9 cellular contexts compared by ENCODE assay signal in the genomic region with DNA sequence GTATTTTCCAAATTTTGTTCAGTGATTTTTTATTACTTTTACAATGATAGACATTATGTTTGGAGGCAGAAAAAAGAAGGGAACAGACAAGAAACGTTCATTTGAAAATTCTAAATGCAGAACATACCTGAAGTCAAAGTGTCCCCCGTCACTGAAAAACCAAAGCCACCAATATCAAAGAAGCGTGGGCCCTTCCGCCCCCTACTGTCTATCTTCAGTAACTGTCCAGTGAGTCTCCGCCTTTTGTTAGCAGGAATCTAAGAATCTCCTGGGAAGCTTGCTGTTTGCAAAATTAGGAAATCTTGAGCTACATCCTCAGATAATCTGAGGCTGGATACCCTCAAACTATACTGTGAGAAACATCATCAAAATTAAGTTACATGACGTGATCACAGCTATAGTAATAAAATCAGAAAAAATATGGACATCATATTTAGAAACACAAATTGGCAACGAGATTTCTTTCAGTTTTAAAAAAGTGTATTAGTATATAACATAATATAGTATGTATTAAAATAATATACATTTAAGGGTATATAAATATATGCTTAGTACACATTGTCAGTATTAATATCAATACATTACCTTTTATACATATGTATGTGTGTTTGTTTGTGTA.
DNase-seq lines count a peak whose midpoint lies in the region; ATAC-seq and TF ChIP-seq lines count a peak whose summit lies in the region.
"Had no signal": no experiment of that assay in that cellular context is flagged by ENCODE, and none has a peak within 500 bp of the region (broad histone marks: within the 10 kb centered on the region; RNA-seq: fewer than 3 reads in every experiment).

No MANE protein-coding gene starts in this region.

- H3K27ac Mint-ChIP-seq in activated naive CD8-positive, alpha-beta T cell treated with anti-CD3 and anti-CD28 coated beads for 36 hours: no peak overlapping the region

- H3K27me3 ChIP-seq in OCI-LY3 (ENCODE audit: low read depth, low read length) (no peaks in the 10 kb centered on the region), sigmoid colon (no peaks in the 10 kb centered on the region), MG63 (no peaks in the 10 kb centered on the region)
- H3K27me3 ChIP-seq: SJSA1 had no signal

- H3K36me3 ChIP-seq in OCI-LY3 (replicated peaks; ENCODE audit: low read depth, low read length) (no peaks in the 10 kb centered on the region), sigmoid colon (no peaks in the 10 kb centered on the region), MG63 (no peaks in the 10 kb centered on the region)
- H3K36me3 ChIP-seq: SJSA1 had no signal

- ATAC-seq in HG02798 (IDR thresholded peaks at IDR 0.05; ENCODE audit: poor library complexity, unreplicated experiment) (peak; percentile 49), left cardiac atrium (peak; percentile 37 to 79)

- H3K9me3 ChIP-seq in OCI-LY3 (ENCODE audit: insufficient read depth, low read length) (no peaks in the 10 kb centered on the region), sigmoid colon (no peaks in the 10 kb centered on the region), MG63 (no peaks in the 10 kb centered on the region)
- H3K9me3 ChIP-seq: SJSA1 had no signal

- H3K4me3 Mint-ChIP-seq in activated naive CD8-positive, alpha-beta T cell treated with anti-CD3 and anti-CD28 coated beads for 36 hours: no peak overlapping the region

- H3K27ac ChIP-seq in OCI-LY3 (ENCODE audit: low read length) (no peak overlapping the region), sigmoid colon (no peak overlapping the region)
- H3K27ac ChIP-seq: SJSA1 had no signal

- peak; percentile 86 for TF ChIP-seq CTCF in OCI-LY3 (IDR thresholded peaks at IDR 0.05; ENCODE audit: low read depth, low read length)
- TF ChIP-seq CTCF in sigmoid colon (IDR thresholded peaks at IDR 0.05): peak; percentile 79 to 94 (median 88)

- DNase-seq in Caki2 (ENCODE audit: low read depth): peak; percentile 59
- peak; percentile 31 for DNase-seq in activated naive CD8-positive, alpha-beta T cell treated with anti-CD3 and anti-CD28 coated beads for 36 hours
- DNase-seq in left cardiac atrium: peak; percentile 50
- DNase-seq in sigmoid colon: peak; percentile 82
- DNase-seq in HPDE6-E6E7 (ENCODE audit: extremely low spot score): no peak
- DNase-seq in MG63: no peak

- no peaks in the 10 kb centered on the region for H3K79me2 ChIP-seq in OCI-LY3 (ENCODE audit: low read length)

- H3K27me3 Mint-ChIP-seq in activated naive CD8-positive, alpha-beta T cell treated with anti-CD3 and anti-CD28 coated beads for 36 hours: peaks cover 22% of the 10 kb centered on the region

- peaks cover 2% of the 10 kb centered on the region for H3K36me3 Mint-ChIP-seq in activated naive CD8-positive, alpha-beta T cell treated with anti-CD3 and anti-CD28 coated beads for 36 hours

- H3K4me2 ChIP-seq in OCI-LY3 (ENCODE audit: low read length): peak overlapping the region; percentile 33

- TF ChIP-seq EP300 in sigmoid colon (IDR thresholded peaks at IDR 0.05): no peak

- H3K4me1 Mint-ChIP-seq in activated naive CD8-positive, alpha-beta T cell treated with anti-CD3 and anti-CD28 coated beads for 36 hours: peaks cover 20% of the 10 kb centered on the region

- H3K9me3 Mint-ChIP-seq in activated naive CD8-positive, alpha-beta T cell treated with anti-CD3 and anti-CD28 coated beads for 36 hours: no peaks in the 10 kb centered on the region

- no peak overlapping the region for H3K9ac ChIP-seq in OCI-LY3 (ENCODE audit: low read length)

- WGBS in sigmoid colon, 2 donors: 10 to 19% methylated on average over 7 of the region's 7 CpGs

- H2AFZ ChIP-seq in OCI-LY3 (ENCODE audit: low read depth, low read length): no peak overlapping the region

- H3K4me3 ChIP-seq in OCI-LY3 (ENCODE audit: low read length): no peak overlapping the region
- H3K4me3 ChIP-seq in sigmoid colon: no peak overlapping the region
- H3K4me3 ChIP-seq in MG63: no peak overlapping the region
- H3K4me3 ChIP-seq: SJSA1 had no signal

- peaks cover 18% of the 10 kb centered on the region for H3K4me1 ChIP-seq in OCI-LY3 (ENCODE audit: low read length)
- H3K4me1 ChIP-seq in sigmoid colon: peaks cover 0 to 4% (median 2%) of the 10 kb centered on the region in 4 donors

- no peaks in the 10 kb centered on the region for H4K20me1 ChIP-seq in OCI-LY3 (ENCODE audit: insufficient read depth, low read length)

- in situ Hi-C loops in Caki2 (cut with HindIII; ENCODE audit: low pct_unique_long_range_greater_than_20kb, low sequenced_read_pairs): no loop called here

- intact Hi-C loops in left cardiac atrium (cut with DNase I) (loop anchor here (5.0 to 10.0 kb wide), 8 partner anchors 108 to 1464 kb away; partner anchors contain the start of gene KLF6 (in 1 of the 2)), sigmoid colon (cut with DNase I) (loop anchor here (5.0 to 10.0 kb wide), 3 partner anchors 108 to 1459 kb away; no protein-coding TSS in a partner anchor)

- no peak for TF ChIP-seq POLR2A in sigmoid colon (IDR thresholded peaks at IDR 0.05)

Comparison
In these comparisons a context has a peak if more than half of its experiments do, and no peak if none do; other contexts are left out.
1. DNase-seq: peak in Caki2 (single experiment), activated naive CD8-positive, alpha-beta T cell treated with anti-CD3 and anti-CD28 coated beads for 36 hours (single experiment), left cardiac atrium (single experiment) and sigmoid colon (single experiment); none in HPDE6-E6E7 (single experiment) and MG63 (single experiment).